32 cellular contexts compared by ENCODE assay signal in genomic region chr3:187718802-187719201, GRCh38. TPM values are rescaled to one million over a fixed set of nuclear protein-coding genes. Genes with fewer than 3 reads are reported as not detected.
"Had no signal": no experiment of that assay in that cellular context is flagged by ENCODE, and none has a peak within 500 bp of the region (broad histone marks: within the 10 kb centered on the region; RNA-seq: fewer than 3 reads in every experiment).

No MANE protein-coding gene starts in this region.

- H3K4me3 ChIP-seq: adrenal gland, body of pancreas, breast epithelium, Peyer's patch, SJSA1 had no signal

- H3K4me1 ChIP-seq: breast epithelium, Peyer's patch, SJSA1 had no signal

- H3K4me2 ChIP-seq: SK-N-SH had no signal

- H3K27me3 ChIP-seq: adrenal gland, body of pancreas, breast epithelium, Peyer's patch, SJSA1 had no signal

- FAIRE-seq: astrocyte had no signal

- H3K27ac ChIP-seq: breast epithelium, Peyer's patch, SJSA1 had no signal

- DNase-seq: activated B cell treated with CpG ODN at 0.5 μM for 24 hours; activated CD4-positive, alpha-beta memory T cell treated with anti-CD3 and anti-CD28 coated beads for 36 hours; activated CD4-positive, alpha-beta T cell treated with anti-CD3 and anti-CD28 coated beads for 4 hours; activated CD4-positive, alpha-beta T cell treated with anti-CD3 and anti-CD28 coated beads, Interleukin-2, amount 50 U/mL, for 1 hour; activated CD4-positive, CD25-positive, alpha-beta regulatory T cell treated with anti-CD3 and anti-CD28 coated beads, Interleukin-2, amount 50 U/mL, for 72 hours; activated CD8-positive, alpha-beta memory T cell treated with anti-CD3 and anti-CD28 coated beads, Interleukin-2, amount 50 U/mL, for 4 hours; activated gamma-delta T cell treated with Interleukin-2 at 50 U/mL for 16 hours; activated naive CD4-positive, alpha-beta T cell treated with anti-CD3 and anti-CD28 coated beads for 36 hours; activated T-cell treated with anti-CD3 and anti-CD28 coated beads for 4 hours; activated T-cell treated with anti-CD3 and anti-CD28 coated beads, Interleukin-2, amount 50 U/mL, for 4 hours; adrenal gland; body of pancreas; NCI-H1105; NCI-H1417 treated with DMSO at 0.1 percent for 48 hours; NCI-H1694; NCI-H1930; NCI-H345; NCI-H524 treated with DMSO at 0.1 percent for 48 hours; NK-92 treated with Interleukin-12 subunit alpha and Interleukin-12 subunit beta, amount 100 ng/mL, for 24 hours; PC-3; Peyer's patch; RPMI8226; SHP77 treated with DMSO at 0.1 percent for 48 hours; SK-N-SH had no signal

- H3K9me3 ChIP-seq: adrenal gland, body of pancreas, breast epithelium, Peyer's patch, SK-N-SH had no signal

- ATAC-seq: activated naive CD4-positive, alpha-beta T cell treated with anti-CD3 and anti-CD28 coated beads, Interleukin-2, amount 50 U/mL, for 72 hours; activated T-cell treated with anti-CD3 and anti-CD28 coated beads, Interleukin-2, amount 50 U/mL, for 4 hours; body of pancreas had no signal

- H3K9ac ChIP-seq: SK-N-SH had no signal

RNA-seq across cellular contexts. Expression of gene RTP2, which starts 16.4 kb away (rescaled TPM):
- total RNA-seq: activated B cell treated with CpG ODN at 0.5 μM for 24 hours; activated CD4-positive, alpha-beta memory T cell treated with anti-CD3 and anti-CD28 coated beads for 36 hours; activated naive CD4-positive, alpha-beta T cell treated with anti-CD3 and anti-CD28 coated beads for 36 hours; activated naive CD4-positive, alpha-beta T cell treated with anti-CD3 and anti-CD28 coated beads, Interleukin-2, amount 50 U/mL, for 72 hours; activated T-cell treated with anti-CD3 and anti-CD28 coated beads, Interleukin-2, amount 50 U/mL, for 4 hours; activated T-helper 1 cell treated with anti-CD3 and anti-CD28 coated beads, Interleukin-12 subunit alpha, Interleukin-12 subunit beta, Interleukin-2, Interleukin-4 antibody, amounts not matched to agents 30 ng/mL and 10 ng/mL and 1 ng/mL, durations not matched to agents 14 hours and 24 hours and 36 hours; astrocyte; body of pancreas; breast epithelium; cardiac septum; MCF 10A; NCI-H460; PC-3; Peyer's patch; SJSA1 had no signal
- polyA plus RNA-seq: adrenal gland had no signal

RNA-seq across cellular contexts. Expression of gene SST, which starts 48.6 kb away (rescaled TPM):
- total RNA-seq: activated B cell treated with CpG ODN at 0.5 μM for 24 hours; activated CD4-positive, alpha-beta memory T cell treated with anti-CD3 and anti-CD28 coated beads for 36 hours; activated naive CD4-positive, alpha-beta T cell treated with anti-CD3 and anti-CD28 coated beads for 36 hours; activated naive CD4-positive, alpha-beta T cell treated with anti-CD3 and anti-CD28 coated beads, Interleukin-2, amount 50 U/mL, for 72 hours; activated T-cell treated with anti-CD3 and anti-CD28 coated beads, Interleukin-2, amount 50 U/mL, for 4 hours; activated T-helper 1 cell treated with anti-CD3 and anti-CD28 coated beads, Interleukin-12 subunit alpha, Interleukin-12 subunit beta, Interleukin-2, Interleukin-4 antibody, amounts not matched to agents 30 ng/mL and 10 ng/mL and 1 ng/mL, durations not matched to agents 14 hours and 24 hours and 36 hours; breast epithelium; cardiac septum; MCF 10A; NCI-H460; PC-3; SJSA1 had no signal
- polyA plus RNA-seq: SK-N-SH had no signal
